1 cellular context compared by ENCODE assay signal in genomic region chr5:64939772-64940510, GRCh38.
A peak's percentile ranks its signal among the peaks of the same experiment; 100 is the strongest.
TF ChIP-seq lines count a peak whose summit lies in the region.

No MANE protein-coding gene starts in this region.

TF ChIP-seq in HepG2, 621 proteins besides CTCF, POLR2A, EP300 and RAD21 (continued from another document and continues in another):
- TF ChIP-seq, protein P1, sequence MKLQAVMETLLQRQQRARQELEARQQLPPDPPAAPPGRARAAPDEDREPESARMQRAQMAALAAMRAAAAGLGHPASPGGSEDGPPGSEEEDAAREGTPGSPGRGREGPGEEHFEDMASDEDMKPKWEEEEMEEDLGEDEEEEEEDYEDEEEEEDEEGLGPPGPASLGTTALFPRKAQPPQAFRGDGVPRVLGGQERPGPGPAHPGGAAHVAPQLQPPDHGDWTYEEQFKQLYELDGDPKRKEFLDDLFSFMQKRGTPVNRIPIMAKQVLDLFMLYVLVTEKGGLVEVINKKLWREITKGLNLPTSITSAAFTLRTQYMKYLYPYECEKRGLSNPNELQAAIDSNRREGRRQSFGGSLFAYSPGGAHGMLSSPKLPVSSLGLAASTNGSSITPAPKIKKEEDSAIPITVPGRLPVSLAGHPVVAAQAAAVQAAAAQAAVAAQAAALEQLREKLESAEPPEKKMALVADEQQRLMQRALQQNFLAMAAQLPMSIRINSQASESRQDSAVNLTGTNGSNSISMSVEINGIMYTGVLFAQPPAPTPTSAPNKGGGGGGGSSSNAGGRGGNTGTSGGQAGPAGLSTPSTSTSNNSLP (IDR thresholded peaks at IDR 0.05; ENCODE audit: low read depth, low read length), result no peak
- no peak for TF ChIP-seq ZNF446 (CRISPR knock-in tag; IDR thresholded peaks at IDR 0.05)
- TF ChIP-seq ZNF382 (CRISPR knock-in tag; IDR thresholded peaks at IDR 0.05; ENCODE audit: borderline replicate concordance), result no peak
- no peak for TF ChIP-seq ZNF543 (CRISPR knock-in tag; IDR thresholded peaks at IDR 0.05)
- no peak for TF ChIP-seq ZNF205 (CRISPR knock-in tag; IDR thresholded peaks at IDR 0.05)
- TF ChIP-seq ZNF512B (CRISPR knock-in tag; IDR thresholded peaks at IDR 0.05; ENCODE audit: borderline replicate concordance), result no peak
- TF ChIP-seq MYNN (CRISPR knock-in tag; IDR thresholded peaks at IDR 0.05; ENCODE audit: low read depth), result no peak
- TF ChIP-seq SRSF1 (optimal IDR thresholded peaks at IDR 0.05; ENCODE audit: low read depth, low read length), result no peak
- TF ChIP-seq HINFP (CRISPR knock-in tag; IDR thresholded peaks at IDR 0.05; ENCODE audit: low read depth), result no peak
- no peak for TF ChIP-seq PCBP1 (IDR thresholded peaks at IDR 0.05; ENCODE audit: borderline replicate concordance, low read depth, low read length)
- TF ChIP-seq ZNF207 (IDR thresholded peaks at IDR 0.05; ENCODE audit: borderline replicate concordance), result no peak
- TF ChIP-seq, protein P2, sequence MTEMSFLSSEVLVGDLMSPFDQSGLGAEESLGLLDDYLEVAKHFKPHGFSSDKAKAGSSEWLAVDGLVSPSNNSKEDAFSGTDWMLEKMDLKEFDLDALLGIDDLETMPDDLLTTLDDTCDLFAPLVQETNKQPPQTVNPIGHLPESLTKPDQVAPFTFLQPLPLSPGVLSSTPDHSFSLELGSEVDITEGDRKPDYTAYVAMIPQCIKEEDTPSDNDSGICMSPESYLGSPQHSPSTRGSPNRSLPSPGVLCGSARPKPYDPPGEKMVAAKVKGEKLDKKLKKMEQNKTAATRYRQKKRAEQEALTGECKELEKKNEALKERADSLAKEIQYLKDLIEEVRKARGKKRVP (CRISPR knock-in tag; IDR thresholded peaks at IDR 0.05), result no peak
- TF ChIP-seq BCL6 (CRISPR knock-in tag; IDR thresholded peaks at IDR 0.05), result no peak; the same call in 1 of the 2 replicates
- TF ChIP-seq PTBP1 (IDR thresholded peaks at IDR 0.05; ENCODE audit: low read depth, low read length, poor library complexity, severe bottlenecking), result no peak
- peak; percentile 78; the same call in 1 of the 2 replicates for TF ChIP-seq THRA (CRISPR knock-in tag; IDR thresholded peaks at IDR 0.05; ENCODE audit: borderline replicate concordance)
- no peak for TF ChIP-seq ZNF510 (CRISPR knock-in tag; IDR thresholded peaks at IDR 0.05; ENCODE audit: low read depth)
- TF ChIP-seq BRCA1 (CRISPR knock-in tag; IDR thresholded peaks at IDR 0.05), result no peak
- TF ChIP-seq ZNF646 (CRISPR knock-in tag; IDR thresholded peaks at IDR 0.05), result no peak
- TF ChIP-seq HDAC6 (IDR thresholded peaks at IDR 0.05; ENCODE audit: low read depth, low read length), result no peak
- no peak for TF ChIP-seq ZZZ3 (CRISPR knock-in tag; IDR thresholded peaks at IDR 0.05; ENCODE audit: borderline replicate concordance)
- no peak for TF ChIP-seq ZNF775 (CRISPR knock-in tag; IDR thresholded peaks at IDR 0.05; ENCODE audit: borderline replicate concordance)
- TF ChIP-seq TSC22D2 (CRISPR knock-in tag; IDR thresholded peaks at IDR 0.05; ENCODE audit: borderline replicate concordance), result no peak
- no peak; the same call in 1 of the 2 replicates for TF ChIP-seq ZNF644 (CRISPR knock-in tag; IDR thresholded peaks at IDR 0.05; ENCODE audit: low read depth)
- no peak for TF ChIP-seq ZNF790 (CRISPR knock-in tag; IDR thresholded peaks at IDR 0.05; ENCODE audit: borderline replicate concordance)
- no peak for TF ChIP-seq TRIM24 (CRISPR knock-in tag; IDR thresholded peaks at IDR 0.05)
- TF ChIP-seq, protein P3, sequence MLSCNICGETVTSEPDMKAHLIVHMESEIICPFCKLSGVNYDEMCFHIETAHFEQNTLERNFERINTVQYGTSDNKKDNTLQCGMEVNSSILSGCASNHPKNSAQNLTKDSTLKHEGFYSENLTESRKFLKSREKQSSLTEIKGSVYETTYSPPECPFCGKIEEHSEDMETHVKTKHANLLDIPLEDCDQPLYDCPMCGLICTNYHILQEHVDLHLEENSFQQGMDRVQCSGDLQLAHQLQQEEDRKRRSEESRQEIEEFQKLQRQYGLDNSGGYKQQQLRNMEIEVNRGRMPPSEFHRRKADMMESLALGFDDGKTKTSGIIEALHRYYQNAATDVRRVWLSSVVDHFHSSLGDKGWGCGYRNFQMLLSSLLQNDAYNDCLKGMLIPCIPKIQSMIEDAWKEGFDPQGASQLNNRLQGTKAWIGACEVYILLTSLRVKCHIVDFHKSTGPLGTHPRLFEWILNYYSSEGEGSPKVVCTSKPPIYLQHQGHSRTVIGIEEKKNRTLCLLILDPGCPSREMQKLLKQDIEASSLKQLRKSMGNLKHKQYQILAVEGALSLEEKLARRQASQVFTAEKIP (CRISPR knock-in tag; IDR thresholded peaks at IDR 0.05; ENCODE audit: borderline replicate concordance), result no peak
- TF ChIP-seq POLR2G (IDR thresholded peaks at IDR 0.05; ENCODE audit: low read depth, low read length), result no peak
- 0 out of 2 replicates have a peak, but pooled peaks have one; percentile 13 for TF ChIP-seq GATAD1 (CRISPR knock-in tag; IDR thresholded peaks at IDR 0.05)
- TF ChIP-seq ZNF556 (CRISPR knock-in tag; IDR thresholded peaks at IDR 0.05; ENCODE audit: borderline replicate concordance), result no peak; the same call in 1 of the 2 replicates
- no peak for TF ChIP-seq GPN1 (CRISPR knock-in tag; IDR thresholded peaks at IDR 0.05; ENCODE audit: borderline replicate concordance)
- no peak for TF ChIP-seq MXI1 (IDR thresholded peaks at IDR 0.05; ENCODE audit: borderline replicate concordance, low read depth, low read length)
- TF ChIP-seq PPARG (CRISPR knock-in tag; conservative IDR thresholded peaks at IDR 0.05), result no peak
- no peak for TF ChIP-seq CBX2 (IDR thresholded peaks at IDR 0.05; ENCODE audit: low read depth, low read length)
- TF ChIP-seq CBX2 (CRISPR knock-in tag; IDR thresholded peaks at IDR 0.05; ENCODE audit: low read depth), result no peak
- TF ChIP-seq ZNF136 (CRISPR knock-in tag; IDR thresholded peaks at IDR 0.05; ENCODE audit: low read depth), result no peak
- TF ChIP-seq SOX6 (IDR thresholded peaks at IDR 0.05), result no peak
- 0 out of 2 replicates have a peak, but pooled peaks have one; percentile 17 for TF ChIP-seq SOX6 (CRISPR knock-in tag; IDR thresholded peaks at IDR 0.05)
- TF ChIP-seq ZNF143 (CRISPR knock-in tag; IDR thresholded peaks at IDR 0.05), result no peak
- no peak for TF ChIP-seq TBX3 (IDR thresholded peaks at IDR 0.05; ENCODE audit: borderline replicate concordance)
- TF ChIP-seq, protein P4, sequence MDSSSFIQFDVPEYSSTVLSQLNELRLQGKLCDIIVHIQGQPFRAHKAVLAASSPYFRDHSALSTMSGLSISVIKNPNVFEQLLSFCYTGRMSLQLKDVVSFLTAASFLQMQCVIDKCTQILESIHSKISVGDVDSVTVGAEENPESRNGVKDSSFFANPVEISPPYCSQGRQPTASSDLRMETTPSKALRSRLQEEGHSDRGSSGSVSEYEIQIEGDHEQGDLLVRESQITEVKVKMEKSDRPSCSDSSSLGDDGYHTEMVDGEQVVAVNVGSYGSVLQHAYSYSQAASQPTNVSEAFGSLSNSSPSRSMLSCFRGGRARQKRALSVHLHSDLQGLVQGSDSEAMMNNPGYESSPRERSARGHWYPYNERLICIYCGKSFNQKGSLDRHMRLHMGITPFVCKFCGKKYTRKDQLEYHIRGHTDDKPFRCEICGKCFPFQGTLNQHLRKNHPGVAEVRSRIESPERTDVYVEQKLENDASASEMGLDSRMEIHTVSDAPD (CRISPR knock-in tag; IDR thresholded peaks at IDR 0.05), result 0 out of 2 replicates have a peak, but pooled peaks have one; percentile 50
- TF ChIP-seq MXD1 (CRISPR knock-in tag; IDR thresholded peaks at IDR 0.05), result no peak
- TF ChIP-seq MAFK (conservative IDR thresholded peaks at IDR 0.05 in 1 of 2, IDR thresholded peaks at IDR 0.05 in 1 of 2; ENCODE audit: low read length in 2 of 2), result no peak
- TF ChIP-seq ZNF674 (CRISPR knock-in tag; IDR thresholded peaks at IDR 0.05; ENCODE audit: low read depth), result no peak
- no peak for TF ChIP-seq HNRNPH1 (optimal IDR thresholded peaks at IDR 0.05; ENCODE audit: low read depth, low read length)
- TF ChIP-seq NAIF1 (CRISPR knock-in tag; IDR thresholded peaks at IDR 0.05; ENCODE audit: borderline replicate concordance), result no peak
- TF ChIP-seq ARNTL (CRISPR knock-in tag; IDR thresholded peaks at IDR 0.05), result no peak
- no peak for TF ChIP-seq CHD4 (IDR thresholded peaks at IDR 0.05; ENCODE audit: borderline replicate concordance, low read length)
- TF ChIP-seq KLF11 (CRISPR knock-in tag; IDR thresholded peaks at IDR 0.05), result 0 out of 2 replicates have a peak, but pooled peaks have one; percentile 36
